15 cellular contexts compared by ENCODE assay signal in genomic region chr11:78453140-78453935, GRCh38. TPM values are rescaled to one million over a fixed set of nuclear protein-coding genes. Genes with fewer than 3 reads are reported as not detected.
DNase-seq lines count a peak whose midpoint lies in the region; ATAC-seq lines count a peak whose summit lies in the region.
"Had no signal": no experiment of that assay in that cellular context is flagged by ENCODE, and none has a peak within 500 bp of the region (broad histone marks: within the 10 kb centered on the region; RNA-seq: fewer than 3 reads in every experiment).

No MANE protein-coding gene starts in this region.

- no peaks in the 10 kb centered on the region for H3K9me3 ChIP-seq in T-helper 17 cell (ENCODE audit: control insufficient read depth, low read length, poor library complexity, severe bottlenecking)
- H3K9me3 ChIP-seq: gastrocnemius medialis, transverse colon had no signal

- CTCF ChIA-PET in activated CD4-positive, alpha-beta T cell treated with anti-CD3 and anti-CD28 coated beads, Interleukin-2, amount 10 ng/mL, durations not matched to agents 7 days and 5 days (lab: Charles Lee): interaction anchor here (0.6 to 0.7 kb wide), 2 partner anchors 71 to 221 kb away, joined by 3 read pairs; no protein-coding TSS in a partner anchor

- H3K4me1 Mint-ChIP-seq in activated CD4-positive, alpha-beta T cell treated with anti-CD3 and anti-CD28 coated beads, Interleukin-2, amount 10 ng/mL, durations not matched to agents 7 days and 5 days: peaks cover 33% of the 10 kb centered on the region
- H3K4me1 Mint-ChIP-seq in T-helper 17 cell (peaks cover 18% of the 10 kb centered on the region), naive B cell (peaks cover 26 to 44% (median 39%) of the 10 kb centered on the region in 3 donors)

- H3K36me3 Mint-ChIP-seq in activated CD4-positive, alpha-beta T cell treated with anti-CD3 and anti-CD28 coated beads, Interleukin-2, amount 10 ng/mL, durations not matched to agents 7 days and 5 days (ENCODE audit: low read depth): peaks cover 14% of the 10 kb centered on the region
- H3K36me3 Mint-ChIP-seq in T-helper 17 cell (ENCODE audit: low read depth) (peaks cover 2% of the 10 kb centered on the region), naive B cell (peaks cover 0 to 12% of the 10 kb centered on the region in 2 donors)

- POLR2A ChIA-PET in activated CD4-positive, alpha-beta T cell treated with anti-CD3 and anti-CD28 coated beads, Interleukin-2, amount 10 ng/mL, durations not matched to agents 7 days and 5 days (lab: Charles Lee): interaction anchor here (0.6 kb wide), 1 partner anchor 35 kb away, joined by 3 read pairs; no protein-coding TSS in a partner anchor

- H3K27me3 Mint-ChIP-seq in activated CD4-positive, alpha-beta T cell treated with anti-CD3 and anti-CD28 coated beads, Interleukin-2, amount 10 ng/mL, durations not matched to agents 7 days and 5 days: no peaks in the 10 kb centered on the region
- H3K27me3 Mint-ChIP-seq in T-helper 17 cell (no peaks in the 10 kb centered on the region), naive B cell (no peaks in the 10 kb centered on the region)
- H3K27me3 Mint-ChIP-seq: activated naive CD8-positive, alpha-beta T cell; dendritic cell treated with granulocyte-macrophage colony-stimulating factor and Interleukin-4, amounts not matched to agents 40 ng/mL and 50 ng/mL, for 4 days; naive thymus-derived CD4-positive, alpha-beta T cell had no signal

- DNase-seq in activated CD4-positive, alpha-beta T cell treated with anti-CD3 and anti-CD28 coated beads, Interleukin-2, amount 10 ng/mL, durations not matched to agents 7 days and 5 days: no peak
- no peak for DNase-seq in activated CD4-positive, alpha-beta T cell treated with anti-CD3 and anti-CD28 coated beads, Interleukin-2, amount 50 U/mL, for 4 hours
- DNase-seq in T-helper 17 cell (no peak), naive B cell (no peak), SHP77 treated with DMSO at 0.1 percent for 48 hours (lab: John Stamatoyannopoulos, UW) (no peak), NCI-H1105 (lab: John Stamatoyannopoulos, UW) (no peak)
- DNase-seq: activated CD4-positive, alpha-beta T cell treated with anti-CD3 and anti-CD28 coated beads for 4 hours; DMS79; gastrocnemius medialis; naive thymus-derived CD4-positive, alpha-beta T cell; transverse colon had no signal

- ATAC-seq in GM21447 (IDR thresholded peaks at IDR 0.05; ENCODE audit: unreplicated experiment) (peak; percentile 52), T-helper 17 cell (no peak), naive B cell (ENCODE audit: low read depth in 2 of 2) (no peak), GM18907 (IDR thresholded peaks at IDR 0.05; ENCODE audit: unreplicated experiment) (no peak)
- ATAC-seq: gastrocnemius medialis; naive thymus-derived CD4-positive, alpha-beta T cell had no signal

- peak overlapping the region; percentile 81 for H3K27ac Mint-ChIP-seq in activated CD4-positive, alpha-beta T cell treated with anti-CD3 and anti-CD28 coated beads, Interleukin-2, amount 10 ng/mL, durations not matched to agents 7 days and 5 days
- H3K27ac Mint-ChIP-seq in T-helper 17 cell: peak overlapping the region; percentile 74
- peak overlapping the region; percentile 47 to 93 (median 82) for H3K27ac Mint-ChIP-seq in naive B cell
- H3K27ac Mint-ChIP-seq: dendritic cell treated with granulocyte-macrophage colony-stimulating factor and Interleukin-4, amounts not matched to agents 40 ng/mL and 50 ng/mL, for 4 days had no signal

- H3K4me3 Mint-ChIP-seq in activated CD4-positive, alpha-beta T cell treated with anti-CD3 and anti-CD28 coated beads, Interleukin-2, amount 10 ng/mL, durations not matched to agents 7 days and 5 days: no peak overlapping the region
- H3K4me3 Mint-ChIP-seq in T-helper 17 cell (no peak overlapping the region), naive B cell (peak overlapping the region in 5 of 8 donors; percentile 1 to 60 (median 6))
- H3K4me3 Mint-ChIP-seq: activated naive CD8-positive, alpha-beta T cell; dendritic cell treated with granulocyte-macrophage colony-stimulating factor and Interleukin-4, amounts not matched to agents 40 ng/mL and 50 ng/mL, for 4 days had no signal

- H3K9me3 Mint-ChIP-seq in activated CD4-positive, alpha-beta T cell treated with anti-CD3 and anti-CD28 coated beads, Interleukin-2, amount 10 ng/mL, durations not matched to agents 7 days and 5 days: peaks cover 2% of the 10 kb centered on the region
- no peaks in the 10 kb centered on the region for H3K9me3 Mint-ChIP-seq in naive B cell
- H3K9me3 Mint-ChIP-seq: dendritic cell treated with granulocyte-macrophage colony-stimulating factor and Interleukin-4, amounts not matched to agents 40 ng/mL and 50 ng/mL, for 4 days had no signal

RNA-seq across cellular contexts. Expression of gene GAB2, which starts 35.7 kb away (rescaled TPM):
- 10 to 100 TPM; 15.9 to 16.6 TPM for total RNA-seq in activated CD4-positive, alpha-beta T cell treated with anti-CD3 and anti-CD28 coated beads, Interleukin-2, amount 10 ng/mL, durations not matched to agents 7 days and 5 days
- 10 to 100 TPM; 10.3 to 14.4 TPM for total RNA-seq in T-helper 17 cell
- 1 to 10 TPM in 4 of 6 donors, under 1 TPM in 2; 0.71 to 4.2 (median 2.2) TPM for polyA plus RNA-seq in naive B cell (ENCODE audit: low read depth in 6 of 6)

Comparison
In these comparisons a context has a peak if more than half of its experiments do, and no peak if none do; other contexts are left out.
1. H3K4me3 Mint-ChIP-seq: peak in naive B cell (5 of 8); none in activated CD4-positive, alpha-beta T cell treated with anti-CD3 and anti-CD28 coated beads, Interleukin-2, amount 10 ng/mL, durations not matched to agents 7 days and 5 days (single experiment) and T-helper 17 cell (single experiment).
2. Peak in every context shown above with its lines, with median percentiles within 50 percentile points of each other: H3K27ac Mint-ChIP-seq.